Comparison of ENCODE assay signal across 13 cellular contexts in the genomic region with DNA sequence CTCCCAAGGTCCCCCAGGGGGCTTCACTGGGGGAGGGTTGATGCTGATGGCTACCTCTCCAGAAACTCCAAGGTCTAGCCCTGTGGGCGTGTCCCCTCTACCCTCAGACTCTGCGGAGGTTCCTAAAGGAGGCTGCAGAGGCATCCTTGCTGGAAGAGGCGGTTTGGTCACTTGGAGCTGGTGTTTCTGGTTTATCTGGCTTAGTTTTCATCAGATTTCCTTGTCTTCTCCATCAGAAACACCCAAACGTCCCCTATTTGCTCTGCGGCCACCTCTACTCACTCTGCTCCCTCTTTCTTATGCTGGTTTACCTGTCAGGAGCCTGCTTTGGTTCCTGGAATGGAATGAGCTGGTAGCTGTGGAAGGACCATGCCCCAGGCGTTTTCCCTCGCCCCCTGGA. TPM values are rescaled to one million over a fixed set of nuclear protein-coding genes. Genes with fewer than 3 reads are reported as not detected.
"Had no signal": no experiment of that assay in that cellular context is flagged by ENCODE, and none has a peak within 500 bp of the region (broad histone marks: within the 10 kb centered on the region; RNA-seq: fewer than 3 reads in every experiment).

No MANE protein-coding gene starts in this region.

- H3K9me3 ChIP-seq: body of pancreas, mucosa of descending colon had no signal

- H3K4me3 ChIP-seq: body of pancreas, mucosa of descending colon had no signal

- ATAC-seq: body of pancreas; left colon; mucosa of descending colon; natural killer cell; stimulated activated memory B cell treated with anti-CD40 and anti-IgM and Interleukin-4, amounts not matched to agents 10 μg/mL and 1 μg/mL and 100 μg/mL, for 72 hours had no signal

- H3K27ac ChIP-seq: body of pancreas had no signal

- DNase-seq: activated T-cell treated with anti-CD3 and anti-CD28 coated beads, Interleukin-2, amount 50 U/mL, for 1 hour; amniotic stem cell; body of pancreas; effector memory CD4-positive, alpha-beta T cell; immature natural killer cell; left colon; mucosa of descending colon; natural killer cell; occipital lobe; substantia nigra had no signal

RNA-seq across cellular contexts. Expression of gene PKP1, which starts 2.5 kb away (rescaled TPM):
- total RNA-seq: lung microvascular endothelial cell; natural killer cell; T-helper 2 cell treated with Interferon-gamma antibody and Interleukin-4, amounts not matched to agents 100 ng/mL and 5 ng/mL, for 36 hours had no signal
- polyA plus RNA-seq: immature natural killer cell had no signal
